Comparison of ENCODE assay signal across 13 cellular contexts in the genomic region with DNA sequence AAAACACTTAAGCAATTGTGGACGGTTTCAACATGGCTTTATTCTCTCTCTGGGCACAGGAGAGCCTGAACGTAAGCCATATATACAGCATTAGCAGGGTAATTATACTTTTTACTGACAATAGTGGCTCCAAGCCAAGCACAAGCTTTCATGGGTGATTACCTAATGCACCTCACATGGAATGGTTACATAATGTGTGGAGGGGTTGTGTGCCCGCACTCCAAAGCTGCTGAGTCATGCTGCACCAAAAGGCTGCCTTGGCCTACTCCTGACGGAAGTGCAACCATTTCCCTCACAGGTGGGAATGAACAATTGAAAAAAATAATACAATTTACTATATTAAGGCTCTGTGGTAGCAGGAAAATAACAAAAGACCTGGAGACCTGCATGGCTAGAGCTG.
A peak's percentile ranks its signal among the peaks of the same experiment; 100 is the strongest.
DNase-seq lines count a peak whose midpoint lies in the region; ATAC-seq, FAIRE-seq and TF ChIP-seq lines count a peak whose summit lies in the region.
"Had no signal": no experiment of that assay in that cellular context is flagged by ENCODE, and none has a peak within 500 bp of the region (broad histone marks: within the 10 kb centered on the region; RNA-seq: fewer than 3 reads in every experiment).

No MANE protein-coding gene starts in this region.

- 96% methylated on average over 4 of the region's 4 CpGs; no CpG with 5 or more reads in 1 of the 2 experiments for WGBS in H1 (ENCODE audit: extremely low coverage in 1 of 2, insufficient coverage in 1 of 2, insufficient read length in 1 of 2, insufficient replicate concordance in 2 of 2, low coverage in 1 of 2, low lambda C conversion rate in 2 of 2, missing lambda C conversion rate in 1 of 2), 2 experiments

- H4K91ac ChIP-seq in H1 (replicated peaks; ENCODE audit: insufficient read length, low read length) = no peak overlapping the region

- CTCF ChIA-PET in H1 (lab: Charles Lee; ENCODE audit: partially characterized antibody) = interaction anchor here (0.8 to 1.4 kb wide), 2 partner anchors 14 to 500 kb away, joined by 3 read pairs; no protein-coding TSS in a partner anchor

- H3K23ac ChIP-seq in H1 (ENCODE audit: insufficient read length) = no peak overlapping the region

- H3K9me3 ChIP-seq in H1 (ENCODE audit: insufficient read depth in 2 of 2, low read depth in 1 of 2, low read length in 1 of 2) = no peaks in the 10 kb centered on the region
- H3K9me3 ChIP-seq: heart left ventricle had no signal

- TF ChIP-seq CTCF in H1 (IDR thresholded peaks at IDR 0.05; ENCODE audit: control extremely low read depth in 1 of 3, insufficient read depth in 1 of 3, low read depth in 1 of 3, low read length in 3 of 3) (no peak), retinal pigment epithelial cell (conservative IDR thresholded peaks at IDR 0.05; ENCODE audit: low read depth, low read length) (no peak)

- H3K36me3 ChIP-seq in H1 (ENCODE audit: control insufficient read depth in 2 of 4, insufficient read depth in 4 of 4, low read length in 3 of 4) = no peaks in the 10 kb centered on the region
- H3K36me3 ChIP-seq: heart left ventricle had no signal

- no peak overlapping the region for H3K9ac ChIP-seq in H1 (replicated peaks in 1 of 4; ENCODE audit: extremely low read depth in 1 of 4, low read depth in 3 of 4, low read length in 3 of 4)

- no peak overlapping the region for H3K27ac ChIP-seq in H1 (ENCODE audit: low read depth, low read length)
- H3K27ac ChIP-seq: 22Rv1, heart left ventricle had no signal

- H4K20me1 ChIP-seq in H1 (replicated peaks in 1 of 2; ENCODE audit: control insufficient read depth in 1 of 2, insufficient read depth in 2 of 2, low read length in 2 of 2) = no peaks in the 10 kb centered on the region

- no peak for TF ChIP-seq RAD21 in H1 (IDR thresholded peaks at IDR 0.05 in 1 of 2, conservative IDR thresholded peaks at IDR 0.05 in 1 of 2; ENCODE audit: low read depth in 2 of 2, low read length in 2 of 2)

- H2BK120ac ChIP-seq in H1 (replicated peaks; ENCODE audit: low read depth, low read length) = no peak overlapping the region

- H3K56ac ChIP-seq in H1 (replicated peaks; ENCODE audit: insufficient read length, low read depth, low read length) = no peak overlapping the region

- 0 out of 2 replicates have a peak overlapping the region, but pooled peaks have one; percentile 6 for H2AK5ac ChIP-seq in H1 (ENCODE audit: low read depth, low read length)

- no peak overlapping the region for H2BK15ac ChIP-seq in H1 (ENCODE audit: low read length)

- no peak overlapping the region for H2AFZ ChIP-seq in H1 (ENCODE audit: low read length)

- no peak overlapping the region for H4K5ac ChIP-seq in H1 (ENCODE audit: insufficient read length, low read depth, low read length)

- POLR2A ChIA-PET in H1 (lab: Charles Lee; ENCODE audit: partially characterized antibody) = interaction anchor here (1.1 kb wide), 1 partner anchor 10 kb away, joined by 3 read pairs; no protein-coding TSS in a partner anchor

- no peak overlapping the region for H2BK12ac ChIP-seq in H1 (ENCODE audit: low read depth, low read length)

- H3K4ac ChIP-seq in H1 (replicated peaks; ENCODE audit: insufficient read length, low read depth, low read length) = no peak overlapping the region

- no peaks in the 10 kb centered on the region for H3K23me2 ChIP-seq in H1 (ENCODE audit: low read depth, low read length)

- H3K14ac ChIP-seq in H1 (ENCODE audit: insufficient read length) = no peak overlapping the region

- H3K4me1 ChIP-seq in H1 (replicated peaks in 1 of 4; ENCODE audit: control insufficient read depth in 3 of 4, insufficient read depth in 4 of 4, low read length in 3 of 4) = no peaks in the 10 kb centered on the region
- H3K4me1 ChIP-seq: heart left ventricle had no signal

- H2BK5ac ChIP-seq in H1 (ENCODE audit: low read depth, low read length) = no peak overlapping the region

- no peak overlapping the region for H3K18ac ChIP-seq in H1 (ENCODE audit: extremely low read depth, low read length)

- H3K27me3 ChIP-seq in H1 (replicated peaks in 1 of 4; ENCODE audit: control insufficient read depth in 3 of 4, extremely low read depth in 1 of 4, insufficient read depth in 3 of 4, low read length in 3 of 4) = no peaks in the 10 kb centered on the region
- H3K27me3 ChIP-seq: heart left ventricle had no signal

- no peak for FAIRE-seq in H1 (lab: Jason Lieb, UNC)

- TF ChIP-seq POLR2A in H1 (IDR thresholded peaks at IDR 0.05; ENCODE audit: control extremely low read depth in 1 of 2, low read depth in 2 of 2, low read length in 2 of 2) = no peak

- H3K4me2 ChIP-seq in H1 (ENCODE audit: insufficient read depth in 1 of 2, low read depth in 2 of 2, low read length in 2 of 2) = no peak overlapping the region

- TF ChIP-seq EP300 in H1 (IDR thresholded peaks at IDR 0.05; ENCODE audit: borderline replicate concordance in 1 of 2, low read depth in 2 of 2, low read length in 2 of 2) = no peak

- H4K8ac ChIP-seq in H1 (ENCODE audit: extremely low read depth, insufficient read depth, low read length) = no peak overlapping the region

- ATAC-seq in stimulated activated naive CD8-positive, alpha-beta T cell treated with anti-CD3 and anti-CD28 coated beads, Interleukin-15, Interleukin-2, amounts not matched to agents 100 U/mL and 50 U/mL, for 24 hours = no peak
- ATAC-seq in HG03432 (IDR thresholded peaks at IDR 0.05; ENCODE audit: unreplicated experiment) = no peak
- ATAC-seq: stimulated activated naive B cell treated with anti-CD40 and anti-IgM and Interleukin-4, amounts not matched to agents 10 μg/mL and 1 μg/mL and 100 μg/mL, for 72 hours had no signal

- H3K79me1 ChIP-seq in H1 (ENCODE audit: low read depth, low read length) = no peaks in the 10 kb centered on the region

- no peak overlapping the region for H2BK20ac ChIP-seq in H1 (ENCODE audit: low read length)

- H3K4me3 ChIP-seq in H1 (ENCODE audit: extremely low read depth in 1 of 4, insufficient read depth in 2 of 4, low read depth in 3 of 4, low read length in 4 of 4) (no peak overlapping the region), retinal pigment epithelial cell (ENCODE audit: low read length) (no peak overlapping the region)
- H3K4me3 ChIP-seq: heart left ventricle had no signal

- no peaks in the 10 kb centered on the region for H3K79me2 ChIP-seq in H1 (ENCODE audit: control insufficient read depth in 1 of 2, insufficient read depth in 2 of 2, low read length in 2 of 2)

- DNase-seq in DMS 273 (lab: John Stamatoyannopoulos, UW; ENCODE audit: unreplicated experiment) (peak; percentile 13), DMS 273 treated with DMSO at 0.1 percent for 48 hours (lab: John Stamatoyannopoulos, UW) (no peak), NCI-H345 treated with DMSO at 0.1 percent for 48 hours (lab: John Stamatoyannopoulos, UW; ENCODE audit: unreplicated experiment) (peak; percentile 6), H1 (ENCODE audit: low read depth in 1 of 2, low spot score in 2 of 2) (no peak), retinal pigment epithelial cell (ENCODE audit: low read depth) (peak; percentile 93), nucleus accumbens (lab: John Stamatoyannopoulos, UW) (no peak)
- DNase-seq in stimulated activated naive CD8-positive, alpha-beta T cell treated with anti-CD3 and anti-CD28 coated beads, Interleukin-15, Interleukin-2, amounts not matched to agents 100 U/mL and 50 U/mL, for 24 hours = no peak
- DNase-seq: activated CD4-positive, alpha-beta T cell treated with anti-CD3 and anti-CD28 coated beads, Interleukin-2, amount 50 U/mL, for 48 hours; cortex of kidney; stimulated activated naive B cell treated with anti-CD40 and anti-IgM and Interleukin-4, amounts not matched to agents 10 μg/mL and 1 μg/mL and 100 μg/mL, for 72 hours had no signal

TF ChIP-seq in H1, 55 proteins besides CTCF, POLR2A, EP300 and RAD21:
- no peak for TF ChIP-seq RBBP5 (IDR thresholded peaks at IDR 0.05; ENCODE audit: borderline replicate concordance, low read depth, low read length)
- TF ChIP-seq TAF1 (IDR thresholded peaks at IDR 0.05; ENCODE audit: low read depth, low read length) = no peak
- no peak for TF ChIP-seq POU5F1 (IDR thresholded peaks at IDR 0.05; ENCODE audit: low read depth, low read length)
- no peak for TF ChIP-seq CBX8 (IDR thresholded peaks at IDR 0.05; ENCODE audit: borderline replicate concordance, low read depth, low read length)
- no peak for TF ChIP-seq ASH2L (IDR thresholded peaks at IDR 0.05; ENCODE audit: low read length)
- TF ChIP-seq MAFK (IDR thresholded peaks at IDR 0.05; ENCODE audit: low read depth, low read length) = 0 out of 2 replicates have a peak, but pooled peaks have one; percentile 29
- TF ChIP-seq TAF7 (optimal IDR thresholded peaks at IDR 0.05; ENCODE audit: borderline replicate concordance, low read depth, low read length) = no peak
- TF ChIP-seq SP2 (IDR thresholded peaks at IDR 0.05; ENCODE audit: low read length) = no peak
- no peak for TF ChIP-seq TEAD4 (IDR thresholded peaks at IDR 0.05; ENCODE audit: low read depth, low read length)
- no peak for TF ChIP-seq JUN (IDR thresholded peaks at IDR 0.05; ENCODE audit: low read depth, low read length)
- no peak for TF ChIP-seq SUZ12 (IDR thresholded peaks at IDR 0.05; ENCODE audit: low read length)
- TF ChIP-seq, protein P1, sequence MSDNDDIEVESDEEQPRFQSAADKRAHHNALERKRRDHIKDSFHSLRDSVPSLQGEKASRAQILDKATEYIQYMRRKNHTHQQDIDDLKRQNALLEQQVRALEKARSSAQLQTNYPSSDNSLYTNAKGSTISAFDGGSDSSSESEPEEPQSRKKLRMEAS (IDR thresholded peaks at IDR 0.05) = no peak
- TF ChIP-seq BACH1 (IDR thresholded peaks at IDR 0.05; ENCODE audit: low read length) = peak; percentile 48; the same call in 1 of the 2 replicates

Comparison
In these comparisons a context has a peak if more than half of its experiments do, and no peak if none do; other contexts are left out.
1. DNase-seq: peak in DMS 273 (single experiment), NCI-H345 treated with DMSO at 0.1 percent for 48 hours (single experiment) and retinal pigment epithelial cell (single experiment); none in DMS 273 treated with DMSO at 0.1 percent for 48 hours (single experiment), H1 (0 of 2), stimulated activated naive CD8-positive, alpha-beta T cell treated with anti-CD3 and anti-CD28 coated beads, Interleukin-15, Interleukin-2, amounts not matched to agents 100 U/mL and 50 U/mL, for 24 hours (single experiment) and nucleus accumbens (0 of 56).